In genomic region chr22:35451602-35452001, GRCh38 we compare ENCODE assay signal across 27 cellular contexts. TPM values are rescaled to one million over a fixed set of nuclear protein-coding genes. Genes with fewer than 3 reads are reported as not detected.
A peak's percentile ranks its signal among the peaks of the same experiment; 100 is the strongest.
DNase-seq lines count a peak whose midpoint lies in the region; ATAC-seq, FAIRE-seq and TF ChIP-seq lines count a peak whose summit lies in the region.
"Had no signal": no experiment of that assay in that cellular context is flagged by ENCODE, and none has a peak within 500 bp of the region (broad histone marks: within the 10 kb centered on the region; RNA-seq: fewer than 3 reads in every experiment).

No MANE protein-coding gene starts in this region.

- no peaks in the 10 kb centered on the region for H3K27me3 ChIP-seq in prostate gland (replicated peaks; ENCODE audit: insufficient read depth)
- H3K27me3 ChIP-seq: ascending aorta, dorsolateral prefrontal cortex had no signal

- H3K4me1 ChIP-seq in prostate gland (replicated peaks) = peaks cover 16% of the 10 kb centered on the region
- H3K4me1 ChIP-seq: ascending aorta had no signal

- H3K27ac ChIP-seq in C4-2B (peak overlapping the region; percentile 83), prostate gland (peak overlapping the region; percentile 76 to 82)
- H3K27ac ChIP-seq: ascending aorta, dorsolateral prefrontal cortex, epithelial cell of prostate had no signal

- H3K27ac Mint-ChIP-seq in glutamatergic neuron (ENCODE audit: unreplicated experiment) = peak overlapping the region; percentile 44
- H3K27ac Mint-ChIP-seq in natural killer cell treated with Interleukin-12 subunit alpha and Interleukin-12 subunit beta and Interleukin-15 and Interleukin-18, amount 100 ng/mL, for 72 hours = no peak overlapping the region
- no peak overlapping the region for H3K27ac Mint-ChIP-seq in activated T-cell treated with anti-CD3 and anti-CD28 coated beads, Interleukin-2, amount 50 U/mL, for 72 hours
- H3K27ac Mint-ChIP-seq: GM23338, immature natural killer cell had no signal

- no peak for FAIRE-seq in urothelium cell line (lab: Jason Lieb, UNC)
- FAIRE-seq: small intestine, TTC549 had no signal

- WGBS in prostate gland = 93% methylated on average over 8 of the region's 8 CpGs

- no peak overlapping the region for H3K4me3 Mint-ChIP-seq in glutamatergic neuron (ENCODE audit: unreplicated experiment)
- no peak overlapping the region for H3K4me3 Mint-ChIP-seq in natural killer cell treated with Interleukin-12 subunit alpha and Interleukin-12 subunit beta and Interleukin-15 and Interleukin-18, amount 100 ng/mL, for 72 hours
- H3K4me3 Mint-ChIP-seq in activated T-cell treated with anti-CD3 and anti-CD28 coated beads, Interleukin-2, amount 50 U/mL, for 72 hours = no peak overlapping the region
- H3K4me3 Mint-ChIP-seq: CD14-positive monocyte; central memory CD8-positive, alpha-beta T cell; GM23338; immature natural killer cell had no signal

- no peak for ATAC-seq in natural killer cell treated with Interleukin-12 subunit alpha and Interleukin-12 subunit beta and Interleukin-15 and Interleukin-18, amount 100 ng/mL, for 72 hours
- ATAC-seq in HG03460 (IDR thresholded peaks at IDR 0.05; ENCODE audit: unreplicated experiment) = no peak
- no peak for ATAC-seq in activated T-cell treated with anti-CD3 and anti-CD28 coated beads, Interleukin-2, amount 50 U/mL, for 72 hours (replicated peaks in 1 of 2)
- ATAC-seq: activated naive CD4-positive, alpha-beta T cell treated with anti-CD3 and anti-CD28 coated beads, Interleukin-2, amount 50 U/mL, for 72 hours; GM23338; left lobe of liver had no signal

- H3K9me3 ChIP-seq in prostate gland = no peaks in the 10 kb centered on the region
- H3K9me3 ChIP-seq: ascending aorta had no signal

- DNase-seq in NCI-H2171 treated with DMSO at 0.1 percent for 48 hours (lab: John Stamatoyannopoulos, UW) (peak; percentile 55), glutamatergic neuron (peak; percentile 53), prostate gland (ENCODE audit: low spot score) (no peak), urothelium cell line (ENCODE audit: low spot score) (no peak)
- DNase-seq in natural killer cell treated with Interleukin-12 subunit alpha and Interleukin-12 subunit beta and Interleukin-15 and Interleukin-18, amount 100 ng/mL, for 72 hours (ENCODE audit: low spot score) = no peak
- DNase-seq in activated T-cell treated with anti-CD3 and anti-CD28 coated beads, Interleukin-2, amount 50 U/mL, for 72 hours = no peak
- DNase-seq: activated CD4-positive, alpha-beta T cell treated with anti-CD3 and anti-CD28 coated beads for 48 hours; dorsolateral prefrontal cortex; immature natural killer cell; IMR-90; NCI-H1105 treated with DMSO at 0.1 percent for 48 hours; NCI-H2081 treated with DMSO at 0.1 percent for 48 hours; NCI-H748 treated with DMSO at 0.1 percent for 48 hours; SHP77 treated with DMSO at 0.1 percent for 48 hours; stimulated activated CD4-positive, alpha-beta T cell treated with anti-CD3 and anti-CD28 coated beads, Interleukin-2, amount 100 ng/mL, for 48 hours; stimulated activated naive CD4-positive, alpha-beta T cell had no signal

- H3K27me3 Mint-ChIP-seq in glutamatergic neuron (ENCODE audit: unreplicated experiment) = peaks cover 8% of the 10 kb centered on the region
- no peaks in the 10 kb centered on the region for H3K27me3 Mint-ChIP-seq in natural killer cell treated with Interleukin-12 subunit alpha and Interleukin-12 subunit beta and Interleukin-15 and Interleukin-18, amount 100 ng/mL, for 72 hours
- no peaks in the 10 kb centered on the region for H3K27me3 Mint-ChIP-seq in activated T-cell treated with anti-CD3 and anti-CD28 coated beads, Interleukin-2, amount 50 U/mL, for 72 hours (ENCODE audit: low read depth)
- H3K27me3 Mint-ChIP-seq: central memory CD8-positive, alpha-beta T cell had no signal

- TF ChIP-seq CTCF in C4-2B (conservative IDR thresholded peaks at IDR 0.05) (no peak), glutamatergic neuron (IDR thresholded peaks at IDR 0.05; ENCODE audit: partially characterized antibody, unreplicated experiment) (no peak), prostate gland (IDR thresholded peaks at IDR 0.05) (no peak)

- intact Hi-C loops in prostate gland (cut with DNase I) = no loop called here

- no peak for TF ChIP-seq POLR2A in prostate gland (IDR thresholded peaks at IDR 0.05)

- no peaks in the 10 kb centered on the region for H3K36me3 ChIP-seq in prostate gland
- H3K36me3 ChIP-seq: ascending aorta had no signal

- H3K4me3 ChIP-seq in prostate gland = no peak overlapping the region
- H3K4me3 ChIP-seq: ascending aorta, dorsolateral prefrontal cortex, GM23338 had no signal

- H3K9me3 Mint-ChIP-seq in glutamatergic neuron (ENCODE audit: unreplicated experiment) = peaks cover 3% of the 10 kb centered on the region
- no peaks in the 10 kb centered on the region for H3K9me3 Mint-ChIP-seq in natural killer cell treated with Interleukin-12 subunit alpha and Interleukin-12 subunit beta and Interleukin-15 and Interleukin-18, amount 100 ng/mL, for 72 hours
- no peaks in the 10 kb centered on the region for H3K9me3 Mint-ChIP-seq in activated T-cell treated with anti-CD3 and anti-CD28 coated beads, Interleukin-2, amount 50 U/mL, for 72 hours
- H3K9me3 Mint-ChIP-seq: activated naive CD4-positive, alpha-beta T cell treated with anti-CD3 and anti-CD28 coated beads, Interleukin-2, amount 50 U/mL, for 72 hours; CD14-positive monocyte; central memory CD8-positive, alpha-beta T cell; GM23338; immature natural killer cell had no signal

- peaks cover 9% of the 10 kb centered on the region for H3K4me1 Mint-ChIP-seq in glutamatergic neuron (ENCODE audit: low read depth, unreplicated experiment)
- peaks cover 0 to 6% of the 10 kb centered on the region in 2 donors for H3K4me1 Mint-ChIP-seq in natural killer cell treated with Interleukin-12 subunit alpha and Interleukin-12 subunit beta and Interleukin-15 and Interleukin-18, amount 100 ng/mL, for 72 hours (ENCODE audit: low read depth in 2 of 2)
- H3K4me1 Mint-ChIP-seq in activated T-cell treated with anti-CD3 and anti-CD28 coated beads, Interleukin-2, amount 50 U/mL, for 72 hours (ENCODE audit: low read depth) = no peaks in the 10 kb centered on the region
- H3K4me1 Mint-ChIP-seq: central memory CD8-positive, alpha-beta T cell had no signal

- no peaks in the 10 kb centered on the region for H3K36me3 Mint-ChIP-seq in glutamatergic neuron (ENCODE audit: unreplicated experiment)
- no peaks in the 10 kb centered on the region for H3K36me3 Mint-ChIP-seq in natural killer cell treated with Interleukin-12 subunit alpha and Interleukin-12 subunit beta and Interleukin-15 and Interleukin-18, amount 100 ng/mL, for 72 hours
- H3K36me3 Mint-ChIP-seq in activated T-cell treated with anti-CD3 and anti-CD28 coated beads, Interleukin-2, amount 50 U/mL, for 72 hours (ENCODE audit: insufficient read depth in 2 of 2) = no peaks in the 10 kb centered on the region

RNA-seq across cellular contexts. Expression of gene MCM5, which starts 51.7 kb away (rescaled TPM):
- total RNA-seq in glutamatergic neuron (ENCODE audit: unreplicated experiment) (28.3 TPM), prostate gland (10 to 100 TPM; 42.2 to 51.8 TPM)
- 100 to 1,000 TPM; 169 to 339 TPM for total RNA-seq in natural killer cell treated with Interleukin-12 subunit alpha and Interleukin-12 subunit beta and Interleukin-15 and Interleukin-18, amount 100 ng/mL, for 72 hours
- 100 to 1,000 TPM; 290 to 370 TPM for total RNA-seq in activated T-cell treated with anti-CD3 and anti-CD28 coated beads, Interleukin-2, amount 50 U/mL, for 72 hours

Comparison
In these comparisons a context has a peak if more than half of its experiments do, and no peak if none do; other contexts are left out.
1. DNase-seq: peak in NCI-H2171 treated with DMSO at 0.1 percent for 48 hours (single experiment) and glutamatergic neuron (single experiment); none in prostate gland (single experiment), natural killer cell treated with Interleukin-12 subunit alpha and Interleukin-12 subunit beta and Interleukin-15 and Interleukin-18, amount 100 ng/mL, for 72 hours (single experiment), urothelium cell line (single experiment) and activated T-cell treated with anti-CD3 and anti-CD28 coated beads, Interleukin-2, amount 50 U/mL, for 72 hours (0 of 2).